ENCODE assay signal across 1 cellular context in the genomic region with DNA sequence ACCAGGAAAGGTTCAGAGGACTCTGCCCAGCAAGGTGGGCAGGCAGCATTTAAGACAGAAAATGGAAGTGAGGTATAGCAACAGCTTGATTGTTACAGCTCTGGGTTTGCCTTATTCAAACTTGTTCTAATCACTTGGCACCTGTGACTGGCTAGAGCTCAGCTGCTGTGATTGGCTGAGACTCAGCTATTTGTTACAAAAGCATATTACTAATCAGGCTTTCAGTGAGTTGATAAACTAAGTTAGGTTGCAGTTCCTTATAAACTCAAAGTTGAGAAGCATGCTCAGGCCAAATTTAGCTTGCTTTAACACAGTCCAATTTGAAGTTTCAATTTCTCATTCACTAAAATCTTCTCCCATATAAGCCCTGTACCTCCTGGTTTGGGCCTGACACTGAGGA.
TF ChIP-seq lines count a peak whose summit lies in the region.

No MANE protein-coding gene starts in this region.

TF ChIP-seq in HepG2, 621 proteins besides CTCF, POLR2A, EP300 and RAD21 (continued from another document):
- TF ChIP-seq, protein P1, sequence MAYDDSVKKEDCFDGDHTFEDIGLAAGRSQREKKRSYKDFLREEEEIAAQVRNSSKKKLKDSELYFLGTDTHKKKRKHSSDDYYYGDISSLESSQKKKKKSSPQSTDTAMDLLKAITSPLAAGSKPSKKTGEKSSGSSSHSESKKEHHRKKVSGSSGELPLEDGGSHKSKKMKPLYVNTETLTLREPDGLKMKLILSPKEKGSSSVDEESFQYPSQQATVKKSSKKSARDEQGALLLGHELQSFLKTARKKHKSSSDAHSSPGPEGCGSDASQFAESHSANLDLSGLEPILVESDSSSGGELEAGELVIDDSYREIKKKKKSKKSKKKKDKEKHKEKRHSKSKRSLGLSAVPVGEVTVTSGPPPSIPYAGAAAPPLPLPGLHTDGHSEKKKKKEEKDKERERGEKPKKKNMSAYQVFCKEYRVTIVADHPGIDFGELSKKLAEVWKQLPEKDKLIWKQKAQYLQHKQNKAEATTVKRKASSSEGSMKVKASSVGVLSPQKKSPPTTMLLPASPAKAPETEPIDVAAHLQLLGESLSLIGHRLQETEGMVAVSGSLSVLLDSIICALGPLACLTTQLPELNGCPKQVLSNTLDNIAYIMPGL (CRISPR knock-in tag; IDR thresholded peaks at IDR 0.05; ENCODE audit: borderline replicate concordance in 1 of 2, low read depth in 1 of 2), result no peak
- TF ChIP-seq KMT2A (CRISPR knock-in tag; IDR thresholded peaks at IDR 0.05), result no peak
- no peak for TF ChIP-seq SAP130 (CRISPR knock-in tag; IDR thresholded peaks at IDR 0.05; ENCODE audit: low read depth)
- no peak for TF ChIP-seq DR1 (CRISPR knock-in tag; IDR thresholded peaks at IDR 0.05)
